Comparison of ENCODE assay signal across 12 cellular contexts in genomic region chr14:93085916-93086315, GRCh38. TPM values are rescaled to one million over a fixed set of nuclear protein-coding genes. Genes with fewer than 3 reads are reported as not detected.
DNase-seq lines count a peak whose midpoint lies in the region; TF ChIP-seq lines count a peak whose summit lies in the region.
"Had no signal": no experiment of that assay in that cellular context is flagged by ENCODE, and none has a peak within 500 bp of the region (broad histone marks: within the 10 kb centered on the region; RNA-seq: fewer than 3 reads in every experiment).

No MANE protein-coding gene starts in this region.

- no peak overlapping the region for H2AK5ac ChIP-seq in mesendoderm (ENCODE audit: low read length)

- POLR2A ChIA-PET in activated CD4-positive, alpha-beta T cell treated with anti-CD3 and anti-CD28 coated beads, Interleukin-2, amount 10 ng/mL, durations not matched to agents 7 days and 5 days (lab: Charles Lee): no interaction called here

- H4K5ac ChIP-seq in mesendoderm (ENCODE audit: low read length): no peak overlapping the region

- H2BK15ac ChIP-seq in mesendoderm (replicated peaks; ENCODE audit: low read depth): no peak overlapping the region

- no peak overlapping the region for H2BK5ac ChIP-seq in mesendoderm (ENCODE audit: low read length)

- H3K4me1 ChIP-seq in KMS-11 (ENCODE audit: low read depth, poor library complexity, severe bottlenecking): peaks cover 36% of the 10 kb centered on the region
- peaks cover 9% of the 10 kb centered on the region for H3K4me1 ChIP-seq in mesendoderm (ENCODE audit: control insufficient read depth, low read depth, low read length)
- H3K4me1 ChIP-seq in transverse colon: peaks cover 4 to 22% (median 8%) of the 10 kb centered on the region in 4 donors

- H2BK120ac ChIP-seq in mesendoderm (ENCODE audit: low read depth, low read length): no peak overlapping the region

- H3K9me3 Mint-ChIP-seq in activated CD4-positive, alpha-beta T cell treated with anti-CD3 and anti-CD28 coated beads, Interleukin-2, amount 10 ng/mL, durations not matched to agents 7 days and 5 days: no peaks in the 10 kb centered on the region
- H3K9me3 Mint-ChIP-seq: activated naive CD4-positive, alpha-beta T cell treated with anti-CD3 and anti-CD28 coated beads, Interleukin-2, amount 50 U/mL, for 24 hours; IgD-negative memory B cell had no signal

- H4K20me1 ChIP-seq in KMS-11 (ENCODE audit: insufficient read depth): no peaks in the 10 kb centered on the region

- no peaks in the 10 kb centered on the region for H3K27me3 Mint-ChIP-seq in activated CD4-positive, alpha-beta T cell treated with anti-CD3 and anti-CD28 coated beads, Interleukin-2, amount 10 ng/mL, durations not matched to agents 7 days and 5 days
- H3K27me3 Mint-ChIP-seq: activated naive CD4-positive, alpha-beta T cell treated with anti-CD3 and anti-CD28 coated beads, Interleukin-2, amount 50 U/mL, for 24 hours; IgD-negative memory B cell; T-helper 17 cell had no signal

- TF ChIP-seq CTCF in KMS-11 (conservative IDR thresholded peaks at IDR 0.05; ENCODE audit: low read depth, low read length) (no peak), transverse colon (IDR thresholded peaks at IDR 0.05) (no peak)

- no peak overlapping the region for H3K4me3 ChIP-seq in KMS-11 (IDR thresholded peaks at IDR 0.05; ENCODE audit: insufficient read depth, low read depth, low read length)
- no peak overlapping the region for H3K4me3 ChIP-seq in mesendoderm (ENCODE audit: low read length)
- H3K4me3 ChIP-seq in transverse colon: no peak overlapping the region
- H3K4me3 ChIP-seq: upper lobe of left lung had no signal

- CTCF ChIA-PET in activated CD4-positive, alpha-beta T cell treated with anti-CD3 and anti-CD28 coated beads, Interleukin-2, amount 10 ng/mL, durations not matched to agents 7 days and 5 days (lab: Charles Lee): no interaction called here

- no peaks in the 10 kb centered on the region for H3K9me3 ChIP-seq in transverse colon
- H3K9me3 ChIP-seq: upper lobe of left lung had no signal

- no peak overlapping the region for H2AFZ ChIP-seq in KMS-11 (ENCODE audit: low read depth)

- no peak overlapping the region for H3K27ac Mint-ChIP-seq in activated CD4-positive, alpha-beta T cell treated with anti-CD3 and anti-CD28 coated beads, Interleukin-2, amount 10 ng/mL, durations not matched to agents 7 days and 5 days
- H3K27ac Mint-ChIP-seq: activated naive CD4-positive, alpha-beta T cell treated with anti-CD3 and anti-CD28 coated beads, Interleukin-2, amount 50 U/mL, for 24 hours had no signal

- no peak for TF ChIP-seq POLR2A in transverse colon (IDR thresholded peaks at IDR 0.05)

- H3K4me1 Mint-ChIP-seq in activated CD4-positive, alpha-beta T cell treated with anti-CD3 and anti-CD28 coated beads, Interleukin-2, amount 10 ng/mL, durations not matched to agents 7 days and 5 days: peaks cover 35% of the 10 kb centered on the region

- no peak overlapping the region for H3K23ac ChIP-seq in mesendoderm (ENCODE audit: low read length)

- peak overlapping the region; percentile 43; the same call in 1 of the 2 replicates for H3K9ac ChIP-seq in KMS-11
- H3K9ac ChIP-seq in mesendoderm (ENCODE audit: low read length): peak overlapping the region; percentile 2

- in situ Hi-C loops in transverse colon (cut with MboI; ENCODE audit: low pct_ligation_motif_present in 1 of 4, low pct_unique_long_range_greater_than_20kb in 1 of 4, low sequenced_read_pairs in 3 of 4): no loop called here

- peak overlapping the region; percentile 12 for H3K18ac ChIP-seq in mesendoderm (ENCODE audit: low read length)

- H3K4me2 ChIP-seq in KMS-11 (peak overlapping the region; percentile 78), mesendoderm (ENCODE audit: low read length) (no peak overlapping the region)

- no peak overlapping the region for H4K8ac ChIP-seq in mesendoderm (ENCODE audit: low read depth, low read length)

- H3K56ac ChIP-seq in mesendoderm (ENCODE audit: low read length): peak overlapping the region; percentile 28

- H3K27me3 ChIP-seq in KMS-11 (ENCODE audit: insufficient read depth, low read depth): no peaks in the 10 kb centered on the region
- no peaks in the 10 kb centered on the region for H3K27me3 ChIP-seq in mesendoderm (ENCODE audit: insufficient read depth, low read length, poor library complexity)
- no peaks in the 10 kb centered on the region for H3K27me3 ChIP-seq in transverse colon
- H3K27me3 ChIP-seq: upper lobe of left lung had no signal

- intact Hi-C loops in transverse colon (cut with DNase I; ENCODE audit: low total_unique reads): no loop called here

- H3K79me2 ChIP-seq in KMS-11 (ENCODE audit: insufficient read depth, low read depth) (peaks cover 6% of the 10 kb centered on the region; the same call in 1 of the 2 replicates), mesendoderm (ENCODE audit: control insufficient read depth, insufficient read depth, low read length) (no peaks in the 10 kb centered on the region)

- DNase-seq in EL: peak; percentile 62
- peak; percentile 69 for DNase-seq in ecto neural progenitor cell (ENCODE audit: low spot score)
- peak; percentile 98 for DNase-seq in mesendoderm
- no peak for DNase-seq in SIG-M5 (lab: John Stamatoyannopoulos, UW)
- DNase-seq in NCI-H2107 treated with DMSO at 0.1 percent for 48 hours (lab: John Stamatoyannopoulos, UW; ENCODE audit: unreplicated experiment): no peak
- no peak for DNase-seq in transverse colon
- no peak for DNase-seq in activated CD4-positive, alpha-beta T cell treated with anti-CD3 and anti-CD28 coated beads, Interleukin-2, amount 10 ng/mL, durations not matched to agents 7 days and 5 days
- DNase-seq: T-helper 17 cell, upper lobe of left lung had no signal

- H3K4ac ChIP-seq in mesendoderm (ENCODE audit: low read depth, low read length): no peak overlapping the region

- peaks cover 2% of the 10 kb centered on the region for H3K79me1 ChIP-seq in mesendoderm (ENCODE audit: low read length)

- H3K36me3 Mint-ChIP-seq in activated CD4-positive, alpha-beta T cell treated with anti-CD3 and anti-CD28 coated beads, Interleukin-2, amount 10 ng/mL, durations not matched to agents 7 days and 5 days (ENCODE audit: low read depth): peaks cover 2% of the 10 kb centered on the region
- H3K36me3 Mint-ChIP-seq: activated naive CD4-positive, alpha-beta T cell treated with anti-CD3 and anti-CD28 coated beads, Interleukin-2, amount 50 U/mL, for 24 hours had no signal

- no CpG with 5 or more reads among the region's 3 CpGs for WGBS in mesendoderm (ENCODE audit: extremely low coverage, insufficient coverage, low lambda C conversion rate)
- WGBS in transverse colon (ENCODE audit: low coverage in 1 of 2), 2 donors: 70 to 100% methylated on average over 2 to 3 of the region's 3 CpGs

- peak overlapping the region; percentile 83 for H3K27ac ChIP-seq in KMS-11
- H3K27ac ChIP-seq in mesendoderm (ENCODE audit: low read depth, low read length): peak overlapping the region; percentile 28
- no peak overlapping the region for H3K27ac ChIP-seq in transverse colon
- H3K27ac ChIP-seq: upper lobe of left lung had no signal

- no peak overlapping the region for H3K4me3 Mint-ChIP-seq in activated CD4-positive, alpha-beta T cell treated with anti-CD3 and anti-CD28 coated beads, Interleukin-2, amount 10 ng/mL, durations not matched to agents 7 days and 5 days
- H3K4me3 Mint-ChIP-seq: activated naive CD4-positive, alpha-beta T cell treated with anti-CD3 and anti-CD28 coated beads, Interleukin-2, amount 50 U/mL, for 24 hours; T-helper 17 cell had no signal

- H3K36me3 ChIP-seq in KMS-11 (ENCODE audit: insufficient read depth) (no peaks in the 10 kb centered on the region), mesendoderm (ENCODE audit: control insufficient read depth, insufficient read depth, low read length) (no peaks in the 10 kb centered on the region), transverse colon (no peaks in the 10 kb centered on the region)
- H3K36me3 ChIP-seq: upper lobe of left lung had no signal

- TF ChIP-seq EP300 in transverse colon (IDR thresholded peaks at IDR 0.05; ENCODE audit: low read depth): no peak

RNA-seq across cellular contexts. Expression of gene ITPK1, which starts 29.8 kb away (rescaled TPM):
- polyA plus RNA-seq in mesendoderm (2013, experiment 1 of 2): 33.1 TPM
- polyA plus RNA-seq in mesendoderm (2013, experiment 2 of 2): 33.6 TPM
- 100 to 1,000 TPM in 3 of 4 donors, 10 to 100 TPM in 1; 64.8 to 235 (median 128) TPM for total RNA-seq in transverse colon
- 10 to 100 TPM; 63.7 to 71.0 TPM for total RNA-seq in activated CD4-positive, alpha-beta T cell treated with anti-CD3 and anti-CD28 coated beads, Interleukin-2, amount 10 ng/mL, durations not matched to agents 7 days and 5 days

Comparison
In these comparisons a context has a peak if more than half of its experiments do, and no peak if none do; other contexts are left out.
1. DNase-seq: peak in EL (single experiment), ecto neural progenitor cell (single experiment) and mesendoderm (single experiment); none in SIG-M5 (single experiment), NCI-H2107 treated with DMSO at 0.1 percent for 48 hours (single experiment), transverse colon (single experiment) and activated CD4-positive, alpha-beta T cell treated with anti-CD3 and anti-CD28 coated beads, Interleukin-2, amount 10 ng/mL, durations not matched to agents 7 days and 5 days (single experiment).
2. H3K27ac ChIP-seq: peak in KMS-11 (single experiment) and mesendoderm (single experiment); none in transverse colon (0 of 4).